In genomic region chr7:98280791-98281756, GRCh38 we compare ENCODE assay signal across 8 cellular contexts. TPM values are rescaled to one million over a fixed set of nuclear protein-coding genes. Genes with fewer than 3 reads are reported as not detected.
DNase-seq lines count a peak whose midpoint lies in the region; ATAC-seq, FAIRE-seq and TF ChIP-seq lines count a peak whose summit lies in the region.

Gene BRI3 (plus strand): TSS chr7:98281686. CDS start chr7:98281796, 110 bp downstream.

- WGBS in right cardiac atrium, result under 1% methylated on average over 85 of the region's 92 CpGs

- H3K9me3 ChIP-seq in right cardiac atrium (ENCODE audit: control insufficient read depth, low read length) (no peaks in the 10 kb centered on the region), vagina (no peaks in the 10 kb centered on the region)

- H3K4me1 ChIP-seq in right cardiac atrium (ENCODE audit: control insufficient read depth, insufficient read depth, low read length) (peaks cover 11% of the 10 kb centered on the region), rectal smooth muscle tissue (ENCODE audit: control insufficient read depth, insufficient read depth, low read length) (peaks cover 27% of the 10 kb centered on the region), vagina (peaks cover 49% of the 10 kb centered on the region)

- no peak for TF ChIP-seq CTCF in vagina (IDR thresholded peaks at IDR 0.05)

- H3K4me3 ChIP-seq in right cardiac atrium (ENCODE audit: low read length), result peak within 1 kb of the TSS; percentile 92
- H3K4me3 ChIP-seq in rectal smooth muscle tissue (ENCODE audit: low read length), result peak within 1 kb of the TSS; percentile 88
- H3K4me3 ChIP-seq in vagina, result peak within 1 kb of the TSS; percentile 99

- peak; percentile 64 for FAIRE-seq in GM12891 (lab: Jason Lieb, UNC)

- TF ChIP-seq POLR2A in GM12891 (IDR thresholded peaks at IDR 0.05; ENCODE audit: low read depth, low read length), result no peak
- TF ChIP-seq POLR2A in vagina (IDR thresholded peaks at IDR 0.05), result peak in 1 of 2 donors; percentile 65

- ATAC-seq in HG02759 (IDR thresholded peaks at IDR 0.05; ENCODE audit: unreplicated experiment), result peak; percentile 81
- peak; percentile 82 to 83 for ATAC-seq in right cardiac atrium

- DNase-seq in GM12891 (ENCODE audit: insufficient read length, low spot score), result peak; percentile 96
- peak; percentile 76 for DNase-seq in NCI-H1694 (lab: John Stamatoyannopoulos, UW)
- peak; percentile 74 to 94 (median 90) for DNase-seq in T-helper 2 cell
- peak; percentile 91 to 97 (median 97) for DNase-seq in right cardiac atrium
- no peak for DNase-seq in vagina (ENCODE audit: extremely low spot score in 2 of 2)

- H3K27me3 ChIP-seq in right cardiac atrium (ENCODE audit: control insufficient read depth, insufficient read depth), result no peaks in the 10 kb centered on the region
- H3K27me3 ChIP-seq in rectal smooth muscle tissue (ENCODE audit: control insufficient read depth, insufficient read depth, low read length), result no peaks in the 10 kb centered on the region
- H3K27me3 ChIP-seq in vagina, result no peaks in the 10 kb centered on the region

- intact Hi-C loops in right cardiac atrium (cut with DNase I), result no loop called here
- intact Hi-C loops in vagina (cut with DNase I), result no loop called here

- H3K9ac ChIP-seq in rectal smooth muscle tissue (ENCODE audit: low read length), result peak within 1 kb of the TSS; percentile 76

- H3K36me3 ChIP-seq in rectal smooth muscle tissue (ENCODE audit: control insufficient read depth, insufficient read depth, low read length), result no peaks in the 10 kb centered on the region
- H3K36me3 ChIP-seq in vagina, result no peaks in the 10 kb centered on the region

- H3K27ac ChIP-seq in angular gyrus (ENCODE audit: low read depth, low read length) (peak within 1 kb of the TSS; percentile 81), right cardiac atrium (ENCODE audit: low read length) (peak within 1 kb of the TSS; percentile 73), rectal smooth muscle tissue (ENCODE audit: low read depth, low read length) (peak within 1 kb of the TSS; percentile 69), vagina (peak within 1 kb of the TSS; percentile 99)

TF ChIP-seq in GM12891, 5 proteins besides CTCF, POLR2A, EP300 and RAD21:
- TF ChIP-seq POU2F2 (IDR thresholded peaks at IDR 0.05; ENCODE audit: low read depth, low read length), result no peak
- no peak for TF ChIP-seq POLR2AphosphoS5 (IDR thresholded peaks at IDR 0.05; ENCODE audit: low read depth, low read length)
- TF ChIP-seq TAF1 (IDR thresholded peaks at IDR 0.05; ENCODE audit: low read depth, low read length), result no peak
- TF ChIP-seq SPI1 (IDR thresholded peaks at IDR 0.05; ENCODE audit: low read depth, low read length), result no peak
- no peak for TF ChIP-seq PAX5 (IDR thresholded peaks at IDR 0.05; ENCODE audit: insufficient read depth, low read length, severe bottlenecking)

RNA-seq across cellular contexts. Expression of gene BRI3, which starts in this region (rescaled TPM):
- polyA plus RNA-seq in GM12891 (2012; ENCODE audit: low read depth, missing spikeins), result 55.4 TPM
- total RNA-seq in right cardiac atrium (100 to 1,000 TPM; 156 to 203 (median 187) TPM), vagina (68.5 TPM)
- 209 TPM for polyA plus RNA-seq in right cardiac atrium

Comparison
In these comparisons a context has a peak if more than half of its experiments do, and no peak if none do; other contexts are left out.
1. DNase-seq: peak in GM12891 (single experiment), NCI-H1694 (single experiment), T-helper 2 cell (5 of 5) and right cardiac atrium (3 of 3); none in vagina (0 of 2).
2. Peak in every context shown above with its lines, with median percentiles within 50 percentile points of each other: H3K27ac ChIP-seq and H3K4me3 ChIP-seq.